Comparison of ENCODE assay signal across 14 cellular contexts in the genomic region with DNA sequence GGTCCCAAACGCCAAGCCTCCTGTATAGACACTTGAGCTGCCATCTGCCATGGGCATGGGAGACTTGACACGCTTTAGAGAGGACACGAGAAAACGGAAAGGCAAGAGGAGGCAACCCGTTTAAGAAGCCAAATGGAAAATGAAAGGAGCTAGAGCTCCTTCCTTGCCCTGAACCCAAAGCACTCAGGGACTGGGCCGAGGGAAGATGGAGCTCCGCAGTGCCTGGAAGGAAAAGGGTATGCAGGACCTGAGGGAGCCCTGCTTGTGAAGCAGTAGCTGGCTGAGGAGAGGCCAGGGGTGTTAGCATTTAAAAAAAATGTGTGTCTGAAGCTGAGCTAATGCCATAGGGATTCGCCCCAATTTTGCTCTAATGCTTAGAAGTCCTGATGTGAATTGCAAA. TPM values are rescaled to one million over a fixed set of nuclear protein-coding genes. Genes with fewer than 3 reads are reported as not detected.
A peak's percentile ranks its signal among the peaks of the same experiment; 100 is the strongest.
DNase-seq lines count a peak whose midpoint lies in the region; ATAC-seq and TF ChIP-seq lines count a peak whose summit lies in the region.
"Had no signal": no experiment of that assay in that cellular context is flagged by ENCODE, and none has a peak within 500 bp of the region (broad histone marks: within the 10 kb centered on the region; RNA-seq: fewer than 3 reads in every experiment).

No MANE protein-coding gene starts in this region.

- H3K27me3 Mint-ChIP-seq in effector memory CD8-positive, alpha-beta T cell: peaks cover 17% of the 10 kb centered on the region in 2 donors

- H3K36me3 ChIP-seq in SK-N-SH (replicated peaks in 1 of 2; ENCODE audit: control insufficient read depth in 1 of 2, insufficient read depth in 2 of 2, low read length in 1 of 2): no peaks in the 10 kb centered on the region
- H3K36me3 ChIP-seq in Panc1 (ENCODE audit: control insufficient read depth, insufficient read depth, low read length): no peaks in the 10 kb centered on the region
- no peaks in the 10 kb centered on the region for H3K36me3 ChIP-seq in iPS-18a (ENCODE audit: control insufficient read depth, low read depth, low read length)
- H3K36me3 ChIP-seq in stomach: no peaks in the 10 kb centered on the region
- H3K36me3 ChIP-seq: vagina had no signal

- TF ChIP-seq POLR2A in stomach (IDR thresholded peaks at IDR 0.05): no peak

- ATAC-seq in SK-N-SH treated with all-trans-retinoic acid at 6 μM for 48 hours (no peak), Panc1 (peak; percentile 64)
- no peak for ATAC-seq in effector memory CD8-positive, alpha-beta T cell (replicated peaks)
- ATAC-seq: naive thymus-derived CD4-positive, alpha-beta T cell had no signal

- H3K4me1 Mint-ChIP-seq in effector memory CD8-positive, alpha-beta T cell (ENCODE audit: low read depth in 2 of 2): no peaks in the 10 kb centered on the region

- peak overlapping the region; percentile 66; the same call in 1 of the 2 replicates for H3K4me2 ChIP-seq in SK-N-SH
- H3K4me2 ChIP-seq: KMS-11 had no signal

- H2AFZ ChIP-seq in SK-N-SH (ENCODE audit: low read depth): no peak overlapping the region

- intact Hi-C loops in Panc1 (cut with micrococcal nuclease; ENCODE audit: unreplicated experiment) (no loop called here), stomach (cut with DNase I; ENCODE audit: low total_unique reads) (no loop called here)

- H3K4me3 ChIP-seq in SK-N-SH (ENCODE audit: low read depth in 2 of 2, low read length in 1 of 2) (no peak overlapping the region), Panc1 (ENCODE audit: low read depth in 2 of 2, low read length in 2 of 2) (peak overlapping the region; percentile 43 to 62), iPS-18a (ENCODE audit: low read length) (peak overlapping the region; percentile 52), stomach (peak overlapping the region in 3 of 4 donors; percentile 37 to 49 (median 48))

- H3K4me3 Mint-ChIP-seq in effector memory CD8-positive, alpha-beta T cell: no peak overlapping the region

- POLR2A ChIA-PET in SK-N-SH (lab: Yijun Ruan, JAX) (no interaction called here), Panc1 (lab: Charles Lee) (no interaction called here)

- 59% methylated on average over 8 of the region's 8 CpGs for WGBS in SK-N-SH (ENCODE audit: low lambda C conversion rate)
- WGBS in stomach, 5 donors: 49 to 66% (median 63%) methylated on average over 8 of the region's 8 CpGs

- H3K27ac Mint-ChIP-seq in effector memory CD8-positive, alpha-beta T cell: no peak overlapping the region
- H3K27ac Mint-ChIP-seq: naive thymus-derived CD4-positive, alpha-beta T cell had no signal

- no peaks in the 10 kb centered on the region for H3K79me2 ChIP-seq in SK-N-SH (ENCODE audit: insufficient read depth)

- DNase-seq in SK-N-SH (no peak), Panc1 (ENCODE audit: low read depth, low spot score) (no peak), stomach (no peak), germinal center (ENCODE audit: low spot score) (no peak)
- no peak for DNase-seq in effector memory CD8-positive, alpha-beta T cell
- DNase-seq in stimulated activated naive CD4-positive, alpha-beta T cell (lab: John Stamatoyannopoulos, UW): no peak
- DNase-seq: DND-41; naive thymus-derived CD4-positive, alpha-beta T cell; NCI-H187; OCI-M1 had no signal

- TF ChIP-seq RAD21 in SK-N-SH (IDR thresholded peaks at IDR 0.05; ENCODE audit: low read length): no peak

- TF ChIP-seq CTCF in SK-N-SH (IDR thresholded peaks at IDR 0.05) (no peak), Panc1 (IDR thresholded peaks at IDR 0.05) (no peak), stomach (IDR thresholded peaks at IDR 0.05) (no peak)

- no peaks in the 10 kb centered on the region for H3F3A ChIP-seq in SK-N-SH (replicated peaks; ENCODE audit: insufficient read depth)

- in situ Hi-C loops in Panc1 (cut with HindIII; ENCODE audit: low pct_unique_long_range_greater_than_20kb, low sequenced_read_pairs): no loop called here

- H3K9me3 Mint-ChIP-seq in effector memory CD8-positive, alpha-beta T cell: no peaks in the 10 kb centered on the region
- H3K9me3 Mint-ChIP-seq: naive thymus-derived CD4-positive, alpha-beta T cell had no signal

- H3K27ac ChIP-seq in SK-N-SH (ENCODE audit: low read depth in 2 of 2, low read length in 1 of 2) (no peak overlapping the region), Panc1 (ENCODE audit: low read length) (no peak overlapping the region), iPS-18a (ENCODE audit: low read length) (no peak overlapping the region), stomach (no peak overlapping the region)
- H3K27ac ChIP-seq: KMS-11, vagina had no signal

- TF ChIP-seq EP300 in SK-N-SH (IDR thresholded peaks at IDR 0.05; ENCODE audit: borderline replicate concordance in 1 of 2, low read depth in 1 of 2, low read length in 1 of 2) (no peak), stomach (IDR thresholded peaks at IDR 0.05) (no peak)

- no TSS peak for BruUV-seq in Panc1 (replicated peaks; lab: Mats Ljungman, UMichigan)

- H3K9me2 ChIP-seq in SK-N-SH: no peaks in the 10 kb centered on the region

- no peak overlapping the region for H3K9ac ChIP-seq in SK-N-SH
- no peak overlapping the region for H3K9ac ChIP-seq in iPS-18a (ENCODE audit: low read length)
- H3K9ac ChIP-seq: KMS-11 had no signal

- CTCF ChIA-PET in SK-N-SH (lab: Yijun Ruan, JAX): no interaction called here
- CTCF ChIA-PET in Panc1 (lab: Charles Lee): no interaction called here

- H3K9me3 ChIP-seq in SK-N-SH (no peaks in the 10 kb centered on the region), Panc1 (ENCODE audit: control insufficient read depth, insufficient read depth, low read depth, low read length) (no peaks in the 10 kb centered on the region), iPS-18a (ENCODE audit: control insufficient read depth, low read depth, low read length) (no peaks in the 10 kb centered on the region), stomach (no peaks in the 10 kb centered on the region)
- H3K9me3 ChIP-seq: vagina had no signal

- no peaks in the 10 kb centered on the region; a peak in 1 of 4 replicates for H3K4me1 ChIP-seq in SK-N-SH (ENCODE audit: control insufficient read depth in 1 of 2, insufficient read depth in 2 of 2, low read depth in 1 of 2, low read length in 1 of 2)
- H3K4me1 ChIP-seq in Panc1 (ENCODE audit: control insufficient read depth, insufficient read depth, low read length): no peaks in the 10 kb centered on the region
- H3K4me1 ChIP-seq in iPS-18a (ENCODE audit: control insufficient read depth, low read depth, low read length): no peaks in the 10 kb centered on the region
- H3K4me1 ChIP-seq in stomach: peaks cover 0 to 16% (median 13%) of the 10 kb centered on the region in 4 donors

- H4K20me1 ChIP-seq in SK-N-SH (ENCODE audit: insufficient read depth): no peaks in the 10 kb centered on the region

- peaks cover 26% of the 10 kb centered on the region; the same call in 1 of the 2 replicates for H3K27me3 ChIP-seq in SK-N-SH (ENCODE audit: insufficient read depth)
- H3K27me3 ChIP-seq in Panc1 (ENCODE audit: control insufficient read depth, insufficient read depth, low read length): peaks cover 10% of the 10 kb centered on the region
- peaks cover 34% of the 10 kb centered on the region for H3K27me3 ChIP-seq in iPS-18a (ENCODE audit: control insufficient read depth, insufficient read depth, low read length)
- peaks cover 0 to 22% (median 20%) of the 10 kb centered on the region in 3 donors for H3K27me3 ChIP-seq in stomach
- H3K27me3 ChIP-seq: vagina had no signal

- H3K36me3 Mint-ChIP-seq in effector memory CD8-positive, alpha-beta T cell (ENCODE audit: insufficient read depth): no peaks in the 10 kb centered on the region
- H3K36me3 Mint-ChIP-seq: naive thymus-derived CD4-positive, alpha-beta T cell had no signal

TF ChIP-seq in SK-N-SH, 30 proteins besides CTCF, POLR2A, EP300 and RAD21 (continues in another document):
- TF ChIP-seq TCF12 (IDR thresholded peaks at IDR 0.05) (no peak), EZH2phosphoT487 (IDR thresholded peaks at IDR 0.05; ENCODE audit: borderline replicate concordance, low read depth) (no peak), ELF1 (IDR thresholded peaks at IDR 0.05) (no peak), TAF1 (IDR thresholded peaks at IDR 0.05; ENCODE audit: borderline replicate concordance, low read depth, low read length) (no peak), JUND (IDR thresholded peaks at IDR 0.05) (no peak), RFX5 (IDR thresholded peaks at IDR 0.05; ENCODE audit: low read length) (no peak)

TF ChIP-seq in SK-N-SH treated with all-trans-retinoic acid at 6 μM for 48 hours, 23 proteins besides CTCF, POLR2A, EP300 and RAD21:
- no peak for TF ChIP-seq ZFP30 (CRISPR knock-in tag; IDR thresholded peaks at IDR 0.05)
- TF ChIP-seq ISL1 (CRISPR knock-in tag; IDR thresholded peaks at IDR 0.05): no peak
- TF ChIP-seq ARNTL (CRISPR knock-in tag; IDR thresholded peaks at IDR 0.05; ENCODE audit: borderline replicate concordance, low read depth): no peak
- TF ChIP-seq, protein P1, sequence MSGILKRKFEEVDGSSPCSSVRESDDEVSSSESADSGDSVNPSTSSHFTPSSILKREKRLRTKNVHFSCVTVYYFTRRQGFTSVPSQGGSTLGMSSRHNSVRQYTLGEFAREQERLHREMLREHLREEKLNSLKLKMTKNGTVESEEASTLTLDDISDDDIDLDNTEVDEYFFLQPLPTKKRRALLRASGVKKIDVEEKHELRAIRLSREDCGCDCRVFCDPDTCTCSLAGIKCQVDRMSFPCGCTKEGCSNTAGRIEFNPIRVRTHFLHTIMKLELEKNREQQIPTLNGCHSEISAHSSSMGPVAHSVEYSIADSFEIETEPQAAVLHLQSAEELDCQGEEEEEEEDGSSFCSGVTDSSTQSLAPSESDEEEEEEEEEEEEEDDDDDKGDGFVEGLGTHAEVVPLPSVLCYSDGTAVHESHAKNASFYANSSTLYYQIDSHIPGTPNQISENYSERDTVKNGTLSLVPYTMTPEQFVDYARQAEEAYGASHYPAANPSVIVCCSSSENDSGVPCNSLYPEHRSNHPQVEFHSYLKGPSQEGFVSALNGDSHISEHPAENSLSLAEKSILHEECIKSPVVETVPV (CRISPR knock-in tag; IDR thresholded peaks at IDR 0.05): no peak
TF ChIP-seq in SK-N-SH treated with all-trans-retinoic acid at 6 μM for 48 hours: peak in this region for 0.

RNA-seq across cellular contexts. Expression of a gene that starts 15.1 kb away (rescaled TPM):
- polyA plus RNA-seq in SK-N-SH (2012; rRNA removed): 0.05 TPM in 2 replicates
- polyA plus RNA-seq in SK-N-SH (2012; cell fraction: cytosol; rRNA removed): 0.01 and 0.04 TPM in 2 replicates
- polyA plus RNA-seq in SK-N-SH (2012; cell fraction: nucleus; rRNA removed): 0.06 and 0.11 TPM in 2 replicates
- total RNA-seq in Panc1 (2021; ENCODE audit: unreplicated experiment): 0.31 TPM
- not detected for polyA plus RNA-seq in Panc1 (2012; ENCODE audit: insufficient read length)
- total RNA-seq in stomach: under 1 TPM in 1 of 5 donors, not detected in 4; 0.37 TPM
- under 1 TPM; 0.08 to 0.46 (median 0.25) TPM for polyA plus RNA-seq in stomach
- polyA plus RNA-seq: naive thymus-derived CD4-positive, alpha-beta T cell had no signal

Comparison
In these comparisons a context has a peak if more than half of its experiments do, and no peak if none do; other contexts are left out.
1. H3K4me3 ChIP-seq: peak in Panc1 (2 of 2), iPS-18a (single experiment) and stomach (3 of 4); none in SK-N-SH (0 of 2).